ENCODE assay signal across 9 cellular contexts in the genomic region with DNA sequence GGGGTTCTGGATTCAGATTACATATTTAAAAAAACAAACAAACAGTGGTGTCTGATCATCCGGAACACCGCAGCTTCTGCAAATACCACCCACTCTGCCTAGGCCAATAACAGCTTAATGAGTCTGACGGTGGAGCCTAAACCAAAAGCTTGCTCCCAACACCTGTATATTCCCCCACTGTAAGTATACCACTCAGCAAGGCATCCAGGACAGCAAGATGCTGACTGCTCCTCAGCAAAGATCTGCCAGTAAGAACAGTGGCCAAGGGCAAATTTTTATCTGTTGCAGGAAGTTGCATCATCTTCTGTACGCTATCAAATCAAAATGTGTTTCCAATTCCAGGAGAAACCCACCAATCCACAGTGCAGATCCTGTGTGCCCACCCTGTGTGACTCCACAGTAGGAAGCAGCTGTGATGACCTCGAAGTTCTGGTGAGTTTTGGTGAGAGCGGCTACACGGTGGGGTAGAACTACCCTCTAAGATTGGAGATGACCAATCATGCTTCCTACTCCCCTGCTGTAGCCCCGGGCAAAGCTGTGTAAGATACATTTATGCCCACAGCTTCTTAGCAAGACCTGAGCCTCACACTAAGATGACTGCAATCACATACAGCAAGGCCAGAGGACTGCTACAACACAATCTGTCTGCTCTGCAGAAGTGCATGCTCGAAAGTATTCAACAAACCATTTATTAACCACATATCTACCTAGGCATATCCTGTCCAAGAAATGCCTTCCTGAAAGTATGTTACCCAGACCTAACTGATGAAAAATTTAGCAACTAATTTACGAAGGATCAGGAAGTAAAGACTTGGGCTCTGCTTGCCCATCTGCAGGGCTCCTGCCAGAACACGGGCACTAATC. TPM values are rescaled to one million over a fixed set of nuclear protein-coding genes. Genes with fewer than 3 reads are reported as not detected.
DNase-seq lines count a peak whose midpoint lies in the region; ATAC-seq, FAIRE-seq and TF ChIP-seq lines count a peak whose summit lies in the region.
"Had no signal": no experiment of that assay in that cellular context is flagged by ENCODE, and none has a peak within 500 bp of the region (broad histone marks: within the 10 kb centered on the region; RNA-seq: fewer than 3 reads in every experiment).

No MANE protein-coding gene starts in this region.

- no peak overlapping the region for H3K4me3 ChIP-seq in CD8-positive, alpha-beta T cell (ENCODE audit: low read depth, low read length)
- H3K4me3 ChIP-seq in GM12878, result no peak overlapping the region
- H3K4me3 ChIP-seq in tibial nerve, result no peak overlapping the region
- H3K4me3 ChIP-seq: thoracic aorta had no signal

- no peaks in the 10 kb centered on the region for H3K9me3 Mint-ChIP-seq in CD8-positive, alpha-beta T cell

- H3K27me3 ChIP-seq in CD8-positive, alpha-beta T cell (ENCODE audit: insufficient read depth, low read length), result no peaks in the 10 kb centered on the region
- H3K27me3 ChIP-seq in GM12878 (replicated peaks in 1 of 2; ENCODE audit: control insufficient read depth in 2 of 2, insufficient read depth in 2 of 2, low read length in 1 of 2), result no peaks in the 10 kb centered on the region
- H3K27me3 ChIP-seq in tibial nerve, result no peaks in the 10 kb centered on the region

- TF ChIP-seq POLR2A in GM12878 (IDR thresholded peaks at IDR 0.05; ENCODE audit: low read depth, low read length) (no peak), tibial nerve (IDR thresholded peaks at IDR 0.05) (no peak)

- TF ChIP-seq CTCF in CD8-positive, alpha-beta T cell (IDR thresholded peaks at IDR 0.05), result no peak
- TF ChIP-seq CTCF in GM12878 (IDR thresholded peaks at IDR 0.05 in 2 of 3, conservative IDR thresholded peaks at IDR 0.05 in 1 of 3; ENCODE audit: control insufficient read depth in 2 of 3, extremely low read depth in 1 of 3, insufficient read depth in 1 of 3, low read depth in 3 of 3, low read length in 3 of 3), result no peak
- TF ChIP-seq CTCF in tibial nerve (IDR thresholded peaks at IDR 0.05), result no peak

- CTCF ChIA-PET in CD8-positive, alpha-beta T cell (lab: Charles Lee), result interaction anchor here (1.1 kb wide), 1 partner anchor 9 kb away, joined by 4 read pairs; no protein-coding TSS in a partner anchor
- CTCF ChIA-PET in GM12878 (lab: Yijun Ruan, JAX), result interaction anchor here (1.1 kb wide), 1 partner anchor 11 kb away, joined by 3 read pairs; no protein-coding TSS in a partner anchor

- RAD21 ChIA-PET in GM12878 (lab: Charles Lee; ENCODE audit: unreplicated experiment), result no interaction called here

- TF ChIP-seq EP300 in GM12878 (IDR thresholded peaks at IDR 0.05; ENCODE audit: borderline replicate concordance in 1 of 2, control insufficient read depth in 1 of 2, low read depth in 2 of 2, low read length in 2 of 2) (no peak), tibial nerve (IDR thresholded peaks at IDR 0.05) (no peak)

- H3K4me2 ChIP-seq in GM12878 (ENCODE audit: control insufficient read depth, insufficient read depth), result peak overlapping the region; percentile 51; the same call in 1 of the 2 replicates

- no peak for TF ChIP-seq RAD21 in GM12878 (IDR thresholded peaks at IDR 0.05; ENCODE audit: insufficient read depth, low read depth, low read length)

- no peak overlapping the region for H3K27ac ChIP-seq in CD8-positive, alpha-beta T cell (ENCODE audit: low read depth, low read length)
- H3K27ac ChIP-seq in GM12878 (ENCODE audit: control insufficient read depth, insufficient read depth) (no peak overlapping the region), tibial nerve (no peak overlapping the region)
- H3K27ac ChIP-seq: thoracic aorta had no signal

- no peak overlapping the region for H3K9ac ChIP-seq in GM12878 (ENCODE audit: control insufficient read depth, insufficient read depth, low read length)

- no peaks in the 10 kb centered on the region for H3K36me3 ChIP-seq in CD8-positive, alpha-beta T cell (ENCODE audit: insufficient read depth, low read length)
- H3K36me3 ChIP-seq in GM12878 (ENCODE audit: control insufficient read depth in 2 of 2, insufficient read depth in 2 of 2, low read length in 1 of 2), result no peaks in the 10 kb centered on the region
- no peaks in the 10 kb centered on the region for H3K36me3 ChIP-seq in tibial nerve
- H3K36me3 ChIP-seq: thoracic aorta had no signal

- H3K36me3 Mint-ChIP-seq in CD8-positive, alpha-beta T cell, result no peaks in the 10 kb centered on the region

- in situ Hi-C loops in GM12878 (cut with MboI), result no loop called here

- H3K27me3 Mint-ChIP-seq in CD8-positive, alpha-beta T cell (ENCODE audit: low read depth), result no peaks in the 10 kb centered on the region

- 63% methylated on average over 11 of the region's 11 CpGs for WGBS in GM12878 (ENCODE audit: insufficient coverage, insufficient replicate concordance, low lambda C conversion rate, missing lambda C conversion rate)
- 70 to 71% methylated on average over 11 of the region's 11 CpGs for WGBS in tibial nerve, 2 donors

- intact Hi-C loops in CD8-positive, alpha-beta T cell (cut with DNase I, micrococcal nuclease), result no loop called here
- intact Hi-C loops in GM12878 (cut with micrococcal nuclease; ENCODE audit: unreplicated experiment), result no loop called here

- FAIRE-seq in GM12878 (lab: Jason Lieb, UNC), result peak; percentile 65

- no peak for DNase-seq in CD8-positive, alpha-beta T cell
- DNase-seq in MV-4-11 (lab: John Stamatoyannopoulos, UW) (peak; percentile 37), GM12878 (ENCODE audit: low read depth, low spot score) (no peak), DMS153 treated with DMSO at 0.1 percent for 48 hours (lab: John Stamatoyannopoulos, UW; ENCODE audit: unreplicated experiment) (no peak), tibial nerve (ENCODE audit: low spot score in 2 of 2) (no peak)

- H3K4me3 Mint-ChIP-seq in CD8-positive, alpha-beta T cell, result peak overlapping the region; percentile 23

- BruUV-seq in GM12878 (replicated peaks; lab: Mats Ljungman, UMichigan), result no TSS peak

- peaks cover 25% of the 10 kb centered on the region for H3K4me1 Mint-ChIP-seq in CD8-positive, alpha-beta T cell (ENCODE audit: low read depth)

- no peak for ATAC-seq in CD8-positive, alpha-beta T cell
- ATAC-seq in GM21515 (IDR thresholded peaks at IDR 0.05; ENCODE audit: unreplicated experiment) (peak; percentile 51), GM12878 (peak; percentile 55), GM18520 (IDR thresholded peaks at IDR 0.05; ENCODE audit: unreplicated experiment) (no peak), GM19328 (IDR thresholded peaks at IDR 0.05; ENCODE audit: unreplicated experiment) (no peak)

- POLR2A ChIA-PET in CD8-positive, alpha-beta T cell (lab: Charles Lee), result interaction anchor here (0.6 kb wide), 1 partner anchor 75 kb away, joined by 3 read pairs; no protein-coding TSS in a partner anchor
- POLR2A ChIA-PET in GM12878 (lab: Charles Lee), result no interaction called here

- SMC1A ChIA-PET in GM12878 (lab: Charles Lee; ENCODE audit: uncharacterized antibody, unreplicated experiment), result interaction anchor here (0.7 to 1.1 kb wide), 2 partner anchors 15 to 21 kb away, joined by 3 read pairs; no protein-coding TSS in a partner anchor

- no peaks in the 10 kb centered on the region for H3K4me1 ChIP-seq in CD8-positive, alpha-beta T cell (ENCODE audit: insufficient read depth, low read length)
- peaks cover 36% of the 10 kb centered on the region for H3K4me1 ChIP-seq in GM12878 (ENCODE audit: control insufficient read depth, insufficient read depth, low read length)
- H3K4me1 ChIP-seq in tibial nerve, result peaks cover 0 to 37% (median 6%) of the 10 kb centered on the region in 4 donors

- peak overlapping the region; percentile 15 for H2AFZ ChIP-seq in GM12878 (ENCODE audit: control insufficient read depth, low read depth, low read length)

- no peaks in the 10 kb centered on the region for H3K79me2 ChIP-seq in GM12878 (ENCODE audit: control insufficient read depth, insufficient read depth, low read length)

- no peaks in the 10 kb centered on the region for H4K20me1 ChIP-seq in GM12878 (ENCODE audit: control insufficient read depth, insufficient read depth)

- H3K9me3 ChIP-seq in CD8-positive, alpha-beta T cell (ENCODE audit: low read length), result no peaks in the 10 kb centered on the region
- H3K9me3 ChIP-seq in GM12878 (replicated peaks; ENCODE audit: control insufficient read depth, insufficient read depth, low read length), result no peaks in the 10 kb centered on the region
- no peaks in the 10 kb centered on the region for H3K9me3 ChIP-seq in tibial nerve
- H3K9me3 ChIP-seq: thoracic aorta had no signal

- H3K27ac Mint-ChIP-seq in CD8-positive, alpha-beta T cell, result no peak overlapping the region

TF ChIP-seq in GM12878, 131 proteins besides CTCF, POLR2A, EP300 and RAD21:
- TF ChIP-seq, protein P1, sequence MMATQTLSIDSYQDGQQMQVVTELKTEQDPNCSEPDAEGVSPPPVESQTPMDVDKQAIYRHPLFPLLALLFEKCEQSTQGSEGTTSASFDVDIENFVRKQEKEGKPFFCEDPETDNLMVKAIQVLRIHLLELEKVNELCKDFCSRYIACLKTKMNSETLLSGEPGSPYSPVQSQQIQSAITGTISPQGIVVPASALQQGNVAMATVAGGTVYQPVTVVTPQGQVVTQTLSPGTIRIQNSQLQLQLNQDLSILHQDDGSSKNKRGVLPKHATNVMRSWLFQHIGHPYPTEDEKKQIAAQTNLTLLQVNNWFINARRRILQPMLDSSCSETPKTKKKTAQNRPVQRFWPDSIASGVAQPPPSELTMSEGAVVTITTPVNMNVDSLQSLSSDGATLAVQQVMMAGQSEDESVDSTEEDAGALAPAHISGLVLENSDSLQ (IDR thresholded peaks at IDR 0.05), result no peak
- TF ChIP-seq RUNX3 (IDR thresholded peaks at IDR 0.05; ENCODE audit: low read length), result 0 out of 2 replicates have a peak, but pooled peaks have one; percentile 9

RNA-seq across cellular contexts. Expression of gene SIPA1L2, which starts 30.5 kb away (rescaled TPM):
- 1 to 10 TPM; 2.1 to 2.2 TPM for total RNA-seq in CD8-positive, alpha-beta T cell
- not detected in 2 replicates for total RNA-seq in GM12878 (2013; cell fraction: nucleolus; rRNA removed)
- not detected in 2 replicates for total RNA-seq in GM12878 (2014; rRNA removed)
- total RNA-seq in GM12878 (2014; rRNA removed; fragmentation: Illumina TruSeq; extraction: Trizol), result not detected in 2 replicates
- 0.05 and 0.18 TPM in 2 replicates for total RNA-seq in GM12878 (2021)
- 0.03 TPM for polyA plus RNA-seq in GM12878 (2011; ENCODE audit: low read depth)
- polyA plus RNA-seq in GM12878 (2011; rRNA removed), result 0.01 and 0.03 TPM in 2 replicates
- polyA plus RNA-seq in GM12878 (2011; cell fraction: cytosol; rRNA removed), result 0.02 and 0.03 TPM in 2 replicates
- 0.01 and 0.09 TPM in 2 replicates for polyA plus RNA-seq in GM12878 (2011; cell fraction: nucleus; rRNA removed)
- 0.04 TPM in 1 of 2 replicates, not detected in the other for polyA plus RNA-seq in GM12878 (2012)
- 0.11 TPM in 1 of 2 replicates, not detected in the other for polyA plus RNA-seq in GM12878 (2014; fragmentation: Illumina TruSeq; extraction: Trizol)
- polyA plus RNA-seq in GM12878 (2014; fragmentation: Nextera tagmentation; extraction: Ambion mirVana), result not detected
- not detected in 2 replicates for polyA plus RNA-seq in GM12878 (2014; rRNA removed)
- polyA plus RNA-seq in GM12878 (2016; fragmentation: Nextera tagmentation; extraction: Ambion mirVana), result not detected
- polyA minus RNA-seq in GM12878 (2011; rRNA and poly(A)+ RNA removed), result 0.15 TPM in 2 replicates
- not detected in 2 replicates for polyA minus RNA-seq in GM12878 (2011; cell fraction: cytosol; rRNA and poly(A)+ RNA removed)
- under 0.01 and 0.19 TPM in 2 replicates for polyA minus RNA-seq in GM12878 (2011; cell fraction: nucleus; rRNA and poly(A)+ RNA removed)
- total RNA-seq in tibial nerve, result 10 to 100 TPM; 29.8 to 56.4 (median 40.7) TPM

Comparison
In these comparisons a context has a peak if more than half of its experiments do, and no peak if none do; other contexts are left out.
1. ATAC-seq: peak in GM21515 (single experiment) and GM12878 (single experiment); none in CD8-positive, alpha-beta T cell (single experiment), GM18520 (single experiment) and GM19328 (single experiment).
2. RNA of gene SIPA1L2, which starts 30.5 kb away (total RNA-seq): 29.8 to 56.4 TPM in tibial nerve; 2.1 to 2.2 TPM in CD8-positive, alpha-beta T cell and 0.05 to 0.18 TPM in GM12878; every median in the first group is over 4 times any median in the second.